8 cellular contexts compared by ENCODE assay signal in genomic region chr3:5187152-5187919, GRCh38. TPM values are rescaled to one million over a fixed set of nuclear protein-coding genes. Genes with fewer than 3 reads are reported as not detected.
DNase-seq lines count a peak whose midpoint lies in the region; ATAC-seq and TF ChIP-seq lines count a peak whose summit lies in the region.

EDEM1 (plus strand) TSS chr3:5187707; CDS start chr3:5187806, 99 bp downstream.

- H3K27me3 ChIP-seq in Panc1 (ENCODE audit: control insufficient read depth, insufficient read depth, low read length) (no peaks in the 10 kb centered on the region), muscle layer of colon (ENCODE audit: control insufficient read depth in 1 of 2, insufficient read depth in 2 of 2, low read length in 2 of 2) (no peaks in the 10 kb centered on the region)

- H3K4me3 Mint-ChIP-seq in activated T-cell treated with anti-CD3 and anti-CD28 coated beads, Interleukin-2, amount 50 U/mL, for 4 hours: peak within 1 kb of the TSS; percentile 97

- BruUV-seq in Panc1 (replicated peaks; lab: Mats Ljungman, UMichigan): no TSS peak

- H3K36me3 Mint-ChIP-seq in activated T-cell treated with anti-CD3 and anti-CD28 coated beads, Interleukin-2, amount 50 U/mL, for 4 hours (ENCODE audit: insufficient read depth): peaks cover 16% of the 10 kb centered on the region

- in situ Hi-C loops in Panc1 (cut with HindIII; ENCODE audit: low pct_unique_long_range_greater_than_20kb, low sequenced_read_pairs): no loop called here

- no peaks in the 10 kb centered on the region for H3K27me3 Mint-ChIP-seq in activated T-cell treated with anti-CD3 and anti-CD28 coated beads, Interleukin-2, amount 50 U/mL, for 4 hours (ENCODE audit: low read depth)

- DNase-seq in DMS114 treated with DMSO at 0.1 percent for 48 hours (lab: John Stamatoyannopoulos, UW; ENCODE audit: unreplicated experiment) (peak; percentile 85), HuH-7 (ENCODE audit: low spot score) (peak; percentile 99), Panc1 (ENCODE audit: low read depth, low spot score) (peak; percentile 57)
- peak; percentile 93 for DNase-seq in activated T-cell treated with anti-CD3 and anti-CD28 coated beads, Interleukin-2, amount 50 U/mL, for 4 hours
- DNase-seq in stimulated activated CD8-positive, alpha-beta memory T cell treated with anti-CD3 and anti-CD28 coated beads, Interleukin-7, amount 100 ng/mL, for 1 hour (ENCODE audit: low read depth in 2 of 2): peak; percentile 94 to 96

- H3K9me3 Mint-ChIP-seq in activated T-cell treated with anti-CD3 and anti-CD28 coated beads, Interleukin-2, amount 50 U/mL, for 4 hours: no peaks in the 10 kb centered on the region

- peaks cover 14% of the 10 kb centered on the region; the same call in 1 of the 2 replicates for H3K4me1 ChIP-seq in Panc1 (ENCODE audit: control insufficient read depth, insufficient read depth, low read length)
- H3K4me1 ChIP-seq in muscle layer of colon (ENCODE audit: insufficient read depth, low read length): peaks cover 18% of the 10 kb centered on the region

- H3K4me3 ChIP-seq in Panc1 (ENCODE audit: low read depth in 2 of 2, low read length in 2 of 2): peak within 1 kb of the TSS; percentile 81 to 82
- H3K4me3 ChIP-seq in muscle layer of colon (ENCODE audit: low read depth in 1 of 2, low read length in 2 of 2): peak within 1 kb of the TSS; percentile 88 to 96

- peak within 1 kb of the TSS; percentile 50 for H3K9ac ChIP-seq in muscle layer of colon (ENCODE audit: low read length)

- peak within 1 kb of the TSS; percentile 88 for H3K27ac ChIP-seq in Panc1 (ENCODE audit: low read length)
- peak within 1 kb of the TSS; percentile 98 for H3K27ac ChIP-seq in muscle layer of colon (ENCODE audit: low read depth, low read length)

- ATAC-seq in GM21526 (IDR thresholded peaks at IDR 0.05; ENCODE audit: low FRiP score, unreplicated experiment) (peak; percentile 74), Panc1 (peak; percentile 97), esophagus mucosa (peak; percentile 98)
- ATAC-seq in activated T-cell treated with anti-CD3 and anti-CD28 coated beads, Interleukin-2, amount 50 U/mL, for 4 hours: peak; percentile 87 to 88

- intact Hi-C loops in Panc1 (cut with micrococcal nuclease; ENCODE audit: unreplicated experiment): loop anchor here (10.0 kb wide), 1 partner anchor 63 kb away; the partner anchor contains the start of gene ARL8B

- POLR2A ChIA-PET in Panc1 (lab: Charles Lee): no interaction called here

- peaks cover 30% of the 10 kb centered on the region for H3K4me1 Mint-ChIP-seq in activated T-cell treated with anti-CD3 and anti-CD28 coated beads, Interleukin-2, amount 50 U/mL, for 4 hours (ENCODE audit: low read depth)

- H3K9me3 ChIP-seq in Panc1 (ENCODE audit: control insufficient read depth, insufficient read depth, low read depth, low read length) (no peaks in the 10 kb centered on the region), muscle layer of colon (ENCODE audit: low read length) (no peaks in the 10 kb centered on the region)

- no peak for TF ChIP-seq CTCF in Panc1 (IDR thresholded peaks at IDR 0.05)

- CTCF ChIA-PET in Panc1 (lab: Charles Lee): no interaction called here

- H3K36me3 ChIP-seq in Panc1 (ENCODE audit: control insufficient read depth, insufficient read depth, low read length): peaks cover 2% of the 10 kb centered on the region; the same call in 1 of the 2 replicates
- no peaks in the 10 kb centered on the region for H3K36me3 ChIP-seq in muscle layer of colon (ENCODE audit: insufficient read depth, low read length)

RNA-seq across cellular contexts. Expression of gene EDEM1, which starts in this region (rescaled TPM):
- total RNA-seq in Panc1 (2021; ENCODE audit: unreplicated experiment) (44.6 TPM), esophagus mucosa (37.3 TPM)
- polyA plus RNA-seq in Panc1 (2012; ENCODE audit: insufficient read length): 14.6 TPM
- 100 to 1,000 TPM in 1 of 3 donors, 10 to 100 TPM in 2; 94.0 to 138 (median 97.2) TPM for total RNA-seq in activated T-cell treated with anti-CD3 and anti-CD28 coated beads, Interleukin-2, amount 50 U/mL, for 4 hours

Comparison
In these comparisons a context has a peak if more than half of its experiments do, and no peak if none do; other contexts are left out.
1. Peak in every context shown above with its lines: DNase-seq, ATAC-seq, H3K4me3 ChIP-seq and H3K27ac ChIP-seq.